Comparison of ENCODE assay signal across 8 cellular contexts in genomic region chr17:65100316-65101140, GRCh38. TPM values are rescaled to one million over a fixed set of nuclear protein-coding genes. Genes with fewer than 3 reads are reported as not detected.
DNase-seq lines count a peak whose midpoint lies in the region; ATAC-seq and TF ChIP-seq lines count a peak whose summit lies in the region.

No MANE protein-coding gene starts in this region.

- H3K36me3 ChIP-seq in HAP-1 (replicated peaks), result no peaks in the 10 kb centered on the region
- no peaks in the 10 kb centered on the region for H3K36me3 ChIP-seq in MG63
- H3K36me3 ChIP-seq in SJSA1, result no peaks in the 10 kb centered on the region
- no peaks in the 10 kb centered on the region for H3K36me3 ChIP-seq in osteoblast (ENCODE audit: insufficient read depth, low read length)
- no peaks in the 10 kb centered on the region for H3K36me3 ChIP-seq in thoracic aorta

- no peaks in the 10 kb centered on the region for H3K27me3 ChIP-seq in HAP-1 (ENCODE audit: low read depth)
- no peaks in the 10 kb centered on the region for H3K27me3 ChIP-seq in MG63
- H3K27me3 ChIP-seq in SJSA1 (replicated peaks), result no peaks in the 10 kb centered on the region
- H3K27me3 ChIP-seq in osteoblast (ENCODE audit: insufficient read depth, low read length), result peaks cover 4% of the 10 kb centered on the region
- no peaks in the 10 kb centered on the region for H3K27me3 ChIP-seq in thoracic aorta (replicated peaks; ENCODE audit: insufficient read depth)

- H4K20me1 ChIP-seq in osteoblast (ENCODE audit: insufficient read depth, low read length), result peaks cover 4% of the 10 kb centered on the region

- H3K27ac ChIP-seq in SJSA1 (peak overlapping the region; percentile 23), osteoblast (ENCODE audit: low read depth, low read length) (peak overlapping the region; percentile 70), thoracic aorta (peak overlapping the region; percentile 7 to 65)

- peak; percentile 63 for TF ChIP-seq CTCF in osteoblast (IDR thresholded peaks at IDR 0.05; ENCODE audit: extremely low read depth, low read depth, low read length)
- peak; percentile 98 for TF ChIP-seq CTCF in thoracic aorta (IDR thresholded peaks at IDR 0.05)

- H3K9me3 ChIP-seq in HAP-1, result no peaks in the 10 kb centered on the region
- no peaks in the 10 kb centered on the region for H3K9me3 ChIP-seq in MG63
- no peaks in the 10 kb centered on the region for H3K9me3 ChIP-seq in SJSA1 (replicated peaks)
- no peaks in the 10 kb centered on the region for H3K9me3 ChIP-seq in osteoblast (ENCODE audit: low read depth, low read length)
- H3K9me3 ChIP-seq in thoracic aorta, result no peaks in the 10 kb centered on the region

- in situ Hi-C loops in HAP-1 (cut with MboI; ENCODE audit: low sequenced_read_pairs), result no loop called here

- peak overlapping the region; percentile 88 for H2AFZ ChIP-seq in osteoblast (ENCODE audit: low read length)

- H3K4me3 ChIP-seq in HAP-1 (peak overlapping the region; percentile 39), MG63 (peak overlapping the region; percentile 37), SJSA1 (peak overlapping the region; percentile 34), osteoblast (ENCODE audit: insufficient read depth, low read length) (peak overlapping the region; percentile 67), thoracic aorta (peak overlapping the region; percentile 80)

- peaks cover 4% of the 10 kb centered on the region; the same call in 1 of the 2 replicates for H3K4me1 ChIP-seq in HAP-1
- H3K4me1 ChIP-seq in SJSA1 (replicated peaks), result peaks cover 45% of the 10 kb centered on the region
- peaks cover 19% of the 10 kb centered on the region for H3K4me1 ChIP-seq in osteoblast (ENCODE audit: insufficient read depth, low read length)
- peaks cover 5 to 17% of the 10 kb centered on the region in 2 donors for H3K4me1 ChIP-seq in thoracic aorta (ENCODE audit: control insufficient read depth in 1 of 2, low read depth in 2 of 2)

- no peaks in the 10 kb centered on the region for H3K79me2 ChIP-seq in osteoblast (ENCODE audit: insufficient read depth, low read length)

- ATAC-seq in thoracic aorta (ENCODE audit: insufficient number of reproducible peaks, low FRiP score, low read depth), result peak; percentile 78

- H3K4me2 ChIP-seq in osteoblast (ENCODE audit: insufficient read depth, low read length), result peak overlapping the region; percentile 89

- peak; percentile 76 for DNase-seq in GDM1 (lab: John Stamatoyannopoulos, UW)
- peak; percentile 52 to 88 for DNase-seq in HAP-1 (ENCODE audit: low spot score in 2 of 2)
- DNase-seq in MG63, result peak; percentile 80
- peak; percentile 68 to 86 for DNase-seq in SJSA1 (ENCODE audit: low read depth in 1 of 2, low spot score in 2 of 2)
- DNase-seq in activated naive CD4-positive, alpha-beta T cell treated with Interleukin-2 at 50 U/mL for 16 hours, result peak; percentile 81
- DNase-seq in glomerular visceral epithelial cell (ENCODE audit: extremely low spot score), result peak; percentile 84
- DNase-seq in osteoblast (ENCODE audit: insufficient read length, low spot score, missing footprints), result peak; percentile 91
- DNase-seq in thoracic aorta (ENCODE audit: low spot score), result peak; percentile 10

RNA-seq across cellular contexts. Expression of gene RGS9, which starts 36.6 kb away (rescaled TPM):
- 0.53 TPM in 1 of 2 replicates, not detected in the other for total RNA-seq in MG63 (2014; rRNA removed; shearing (Covaris generic); ENCODE audit: low replicate concordance)
- 9.2 and 11.2 TPM in 2 replicates for total RNA-seq in SJSA1 (2014; rRNA removed; shearing (Covaris generic))
- 0.36 and 0.59 TPM in 2 replicates for total RNA-seq in osteoblast
- 1 to 10 TPM; 3.2 to 4.0 TPM for total RNA-seq in thoracic aorta

RNA-seq across cellular contexts. Expression of gene GNA13, which starts 44.0 kb away (rescaled TPM):
- total RNA-seq in MG63 (2014; rRNA removed; shearing (Covaris generic); ENCODE audit: low replicate concordance), result 22.7 and 42.2 TPM in 2 replicates
- 102 and 118 TPM in 2 replicates for total RNA-seq in SJSA1 (2014; rRNA removed; shearing (Covaris generic))
- total RNA-seq in osteoblast, result 63.1 and 63.3 TPM in 2 replicates
- total RNA-seq in thoracic aorta, result 10 to 100 TPM; 51.7 to 68.1 TPM

Comparison
In these comparisons a context has a peak if more than half of its experiments do, and no peak if none do; other contexts are left out.
1. Peak in every context shown above with its lines: DNase-seq, ATAC-seq, H3K4me3 ChIP-seq and H3K27ac ChIP-seq.
2. DNase-seq: peak in every context shown above with its lines; median percentile 91 in osteoblast; 84 in glomerular visceral epithelial cell; 81 in activated naive CD4-positive, alpha-beta T cell treated with Interleukin-2 at 50 U/mL for 16 hours; 80 in MG63; 77 in SJSA1; 76 in GDM1; 70 in HAP-1; 10 in thoracic aorta.